Comparison of ENCODE assay signal across 8 cellular contexts in genomic region chr2:96869824-96870630, GRCh38. TPM values are rescaled to one million over a fixed set of nuclear protein-coding genes. Genes with fewer than 3 reads are reported as not detected.
DNase-seq lines count a peak whose midpoint lies in the region; ATAC-seq and TF ChIP-seq lines count a peak whose summit lies in the region.

TSS of gene SEMA4C (minus strand) at chr2:96870080. CDS start at chr2:96867886, 2,194 bp downstream.

- no peak for TF ChIP-seq EP300 in suprapubic skin (IDR thresholded peaks at IDR 0.05)

- peak in 1 of 2 donors; percentile 31 for TF ChIP-seq POLR2A in suprapubic skin (IDR thresholded peaks at IDR 0.05)

- peak within 1 kb of the TSS; percentile 98 for H3K27ac ChIP-seq in suprapubic skin

- 7% methylated on average over 3 of the region's 92 CpGs for WGBS in suprapubic skin

- DNase-seq in GM12864 (ENCODE audit: low read depth) = no peak
- DNase-seq in NCI-H146 treated with DMSO at 0.1 percent for 48 hours (lab: John Stamatoyannopoulos, UW; ENCODE audit: unreplicated experiment) = peak; percentile 31
- DNase-seq in activated CD8-positive, alpha-beta memory T cell treated with anti-CD3 and anti-CD28 coated beads, Interleukin-2, amount 50 U/mL, for 48 hours = peak; percentile 75
- DNase-seq in epithelial cell of proximal tubule (ENCODE audit: low read depth) = no peak
- peak; percentile 43 for DNase-seq in mucosa of gallbladder (ENCODE audit: low spot score)
- DNase-seq in suprapubic skin (ENCODE audit: low spot score in 2 of 2) = peak in 1 of 2 donors; percentile 80
- DNase-seq in OCI-M2 (lab: John Stamatoyannopoulos, UW; ENCODE audit: unreplicated experiment) = no peak

- H3K27me3 ChIP-seq in suprapubic skin = no peaks in the 10 kb centered on the region

- peaks cover 14% of the 10 kb centered on the region for H3K36me3 ChIP-seq in suprapubic skin

- no peak for ATAC-seq in GM19395 (IDR thresholded peaks at IDR 0.05; ENCODE audit: unreplicated experiment)

- peaks cover 67% of the 10 kb centered on the region for H3K4me1 ChIP-seq in suprapubic skin

- H3K9me3 ChIP-seq in suprapubic skin = no peaks in the 10 kb centered on the region

- H3K4me3 ChIP-seq in GM12864 (ENCODE audit: low read depth, low read length) (peak within 1 kb of the TSS; percentile 66), epithelial cell of proximal tubule (ENCODE audit: low read depth, low read length) (peak within 1 kb of the TSS; percentile 91), suprapubic skin (peak within 1 kb of the TSS; percentile 99)

- TF ChIP-seq CTCF in GM12864 (IDR thresholded peaks at IDR 0.05; ENCODE audit: low read depth, low read length, missing control alignments) = no peak
- no peak for TF ChIP-seq CTCF in epithelial cell of proximal tubule (conservative IDR thresholded peaks at IDR 0.05; ENCODE audit: low read depth, low read length)
- TF ChIP-seq CTCF in suprapubic skin (IDR thresholded peaks at IDR 0.05) = no peak

RNA-seq across cellular contexts. Expression of gene SEMA4C, which starts in this region (rescaled TPM):
- total RNA-seq in epithelial cell of proximal tubule (34.4 and 35.3 TPM in 2 replicates), mucosa of gallbladder (42.3 TPM), suprapubic skin (10 to 100 TPM; 15.7 to 28.2 (median 23.5) TPM)

Comparison
In these comparisons a context has a peak if more than half of its experiments do, and no peak if none do; other contexts are left out.
1. DNase-seq: peak in NCI-H146 treated with DMSO at 0.1 percent for 48 hours (single experiment), activated CD8-positive, alpha-beta memory T cell treated with anti-CD3 and anti-CD28 coated beads, Interleukin-2, amount 50 U/mL, for 48 hours (single experiment) and mucosa of gallbladder (single experiment); none in GM12864 (single experiment), epithelial cell of proximal tubule (single experiment) and OCI-M2 (single experiment).
2. Peak in every context shown above with its lines, with median percentiles within 50 percentile points of each other: H3K4me3 ChIP-seq.